In genomic region chr17:41928693-41929251, GRCh38 we compare ENCODE assay signal across 12 cellular contexts. TPM values are rescaled to one million over a fixed set of nuclear protein-coding genes. Genes with fewer than 3 reads are reported as not detected.
DNase-seq lines count a peak whose midpoint lies in the region; ATAC-seq and TF ChIP-seq lines count a peak whose summit lies in the region.
"Had no signal": no experiment of that assay in that cellular context is flagged by ENCODE, and none has a peak within 500 bp of the region (broad histone marks: within the 10 kb centered on the region; RNA-seq: fewer than 3 reads in every experiment).

No MANE protein-coding gene starts in this region.

- H3K9me3 Mint-ChIP-seq in activated T-helper 2 cell treated with anti-CD3 and anti-CD28 coated beads, Interferon-gamma antibody, Interleukin-2, Interleukin-4, amounts not matched to agents 10 μg/mL and 5 μg/mL and 100 μg/mL, durations not matched to agents 14 hours and 24 hours and 36 hours: no peaks in the 10 kb centered on the region

- no peak for ATAC-seq in HG02759 (IDR thresholded peaks at IDR 0.05; ENCODE audit: unreplicated experiment)
- no peak for ATAC-seq in GM18868 (IDR thresholded peaks at IDR 0.05; ENCODE audit: unreplicated experiment)
- ATAC-seq: heart right ventricle had no signal

- H3K27me3 Mint-ChIP-seq in activated T-helper 2 cell treated with anti-CD3 and anti-CD28 coated beads, Interferon-gamma antibody, Interleukin-2, Interleukin-4, amounts not matched to agents 10 μg/mL and 5 μg/mL and 100 μg/mL, durations not matched to agents 14 hours and 24 hours and 36 hours (ENCODE audit: low read depth): no peaks in the 10 kb centered on the region
- H3K27me3 Mint-ChIP-seq: progenitor cell of endocrine pancreas had no signal

- H3K4me3 ChIP-seq in HUES6 (ENCODE audit: low read depth, low read length) (0 out of 2 replicates have a peak overlapping the region, but pooled peaks have one; percentile 68), osteoblast (ENCODE audit: insufficient read depth, low read length) (no peak overlapping the region)

- H3K27ac Mint-ChIP-seq in activated T-helper 2 cell treated with anti-CD3 and anti-CD28 coated beads, Interferon-gamma antibody, Interleukin-2, Interleukin-4, amounts not matched to agents 10 μg/mL and 5 μg/mL and 100 μg/mL, durations not matched to agents 14 hours and 24 hours and 36 hours: peak overlapping the region; percentile 95

- peak overlapping the region; percentile 83 for H3K4me2 ChIP-seq in osteoblast (ENCODE audit: insufficient read depth, low read length)

- H3K27ac ChIP-seq in HUES6 (ENCODE audit: low read depth, low read length): no peak overlapping the region
- no peak overlapping the region for H3K27ac ChIP-seq in osteoblast (ENCODE audit: low read depth, low read length)

- no peaks in the 10 kb centered on the region for H3K36me3 Mint-ChIP-seq in activated T-helper 2 cell treated with anti-CD3 and anti-CD28 coated beads, Interferon-gamma antibody, Interleukin-2, Interleukin-4, amounts not matched to agents 10 μg/mL and 5 μg/mL and 100 μg/mL, durations not matched to agents 14 hours and 24 hours and 36 hours (ENCODE audit: low read depth)

- no peaks in the 10 kb centered on the region for H3K79me2 ChIP-seq in osteoblast (ENCODE audit: insufficient read depth, low read length)

- peak overlapping the region; percentile 95 for H3K4me3 Mint-ChIP-seq in activated T-helper 2 cell treated with anti-CD3 and anti-CD28 coated beads, Interferon-gamma antibody, Interleukin-2, Interleukin-4, amounts not matched to agents 10 μg/mL and 5 μg/mL and 100 μg/mL, durations not matched to agents 14 hours and 24 hours and 36 hours (ENCODE audit: low read depth)

- no peaks in the 10 kb centered on the region for H4K20me1 ChIP-seq in osteoblast (ENCODE audit: insufficient read depth, low read length)

- H3K4me1 ChIP-seq in HUES6 (ENCODE audit: control insufficient read depth, insufficient read depth, low read length): peaks cover 9% of the 10 kb centered on the region; the same call in 1 of the 2 replicates
- peaks cover 9% of the 10 kb centered on the region for H3K4me1 ChIP-seq in osteoblast (ENCODE audit: insufficient read depth, low read length)

- no peak for TF ChIP-seq CTCF in osteoblast (IDR thresholded peaks at IDR 0.05; ENCODE audit: extremely low read depth, low read depth, low read length)

- H3K4me1 Mint-ChIP-seq in activated T-helper 2 cell treated with anti-CD3 and anti-CD28 coated beads, Interferon-gamma antibody, Interleukin-2, Interleukin-4, amounts not matched to agents 10 μg/mL and 5 μg/mL and 100 μg/mL, durations not matched to agents 14 hours and 24 hours and 36 hours (ENCODE audit: low read depth): peaks cover 39% of the 10 kb centered on the region

- H3K27me3 ChIP-seq in HUES6 (ENCODE audit: control insufficient read depth, insufficient read depth, low read length) (no peaks in the 10 kb centered on the region), osteoblast (ENCODE audit: insufficient read depth, low read length) (no peaks in the 10 kb centered on the region)
- H3K27me3 ChIP-seq: heart right ventricle had no signal

- H3K9me3 ChIP-seq in HUES6 (ENCODE audit: control insufficient read depth, insufficient read depth, low read depth, low read length) (no peaks in the 10 kb centered on the region), osteoblast (ENCODE audit: low read depth, low read length) (no peaks in the 10 kb centered on the region)
- H3K9me3 ChIP-seq: heart right ventricle had no signal

- peak; percentile 33 for DNase-seq in activated CD4-positive, alpha-beta T cell treated with anti-CD3 and anti-CD28 coated beads for 48 hours
- DNase-seq in activated CD4-positive, alpha-beta T cell treated with anti-CD3 and anti-CD28 coated beads, Interleukin-2, amount 50 U/mL, for 4 hours: no peak
- DNase-seq in activated T-helper 2 cell treated with anti-CD3 and anti-CD28 coated beads, Interferon-gamma antibody, Interleukin-2, Interleukin-4, amounts not matched to agents 10 μg/mL and 5 μg/mL and 100 μg/mL, durations not matched to agents 14 hours and 24 hours and 36 hours (ENCODE audit: low spot score): no peak
- DNase-seq in osteoblast (ENCODE audit: insufficient read length, low spot score, missing footprints): no peak
- no peak for DNase-seq in NCI-H1436 (lab: John Stamatoyannopoulos, UW)
- DNase-seq: anterior cingulate cortex, heart right ventricle, NCI-H1092 had no signal

- intact Hi-C loops in activated T-helper 2 cell treated with anti-CD3 and anti-CD28 coated beads, Interferon-gamma antibody, Interleukin-2, Interleukin-4, amounts not matched to agents 10 μg/mL and 5 μg/mL and 100 μg/mL, durations not matched to agents 14 hours and 24 hours and 36 hours (cut with micrococcal nuclease): no loop called here

- H3K36me3 ChIP-seq in HUES6 (ENCODE audit: control insufficient read depth, insufficient read depth, low read length) (no peaks in the 10 kb centered on the region), osteoblast (ENCODE audit: insufficient read depth, low read length) (no peaks in the 10 kb centered on the region)
- H3K36me3 ChIP-seq: heart right ventricle had no signal

- H3K9ac ChIP-seq in HUES6 (ENCODE audit: low read length): no peak overlapping the region

- peak overlapping the region; percentile 89 for H2AFZ ChIP-seq in osteoblast (ENCODE audit: low read length)

RNA-seq across cellular contexts. Expression of gene ODAD4, which starts 1.6 kb away (rescaled TPM):
- total RNA-seq in activated T-helper 2 cell treated with anti-CD3 and anti-CD28 coated beads, Interferon-gamma antibody, Interleukin-2, Interleukin-4, amounts not matched to agents 10 μg/mL and 5 μg/mL and 100 μg/mL, durations not matched to agents 14 hours and 24 hours and 36 hours: 0.50 and 0.85 TPM in 2 replicates
- total RNA-seq in osteoblast: 1.1 and 1.5 TPM in 2 replicates

RNA-seq across cellular contexts. Expression of gene ACLY, which starts 10.0 kb away (rescaled TPM):
- total RNA-seq in activated T-helper 2 cell treated with anti-CD3 and anti-CD28 coated beads, Interferon-gamma antibody, Interleukin-2, Interleukin-4, amounts not matched to agents 10 μg/mL and 5 μg/mL and 100 μg/mL, durations not matched to agents 14 hours and 24 hours and 36 hours: 223 and 232 TPM in 2 replicates
- total RNA-seq in osteoblast: 271 and 273 TPM in 2 replicates

RNA-seq across cellular contexts. Expression of gene CNP, which starts 37.8 kb away (rescaled TPM):
- 71.8 and 77.3 TPM in 2 replicates for total RNA-seq in activated T-helper 2 cell treated with anti-CD3 and anti-CD28 coated beads, Interferon-gamma antibody, Interleukin-2, Interleukin-4, amounts not matched to agents 10 μg/mL and 5 μg/mL and 100 μg/mL, durations not matched to agents 14 hours and 24 hours and 36 hours
- total RNA-seq in osteoblast: 87.6 and 96.4 TPM in 2 replicates
